ENCODE assay signal across 1 cellular context in genomic region chr21:45309541-45310381, GRCh38.
TF ChIP-seq lines count a peak whose summit lies in the region.

No MANE protein-coding gene starts in this region.

TF ChIP-seq in GM12878, 131 proteins besides CTCF, POLR2A, EP300 and RAD21 (continued from another document):
- TF ChIP-seq, protein P1, sequence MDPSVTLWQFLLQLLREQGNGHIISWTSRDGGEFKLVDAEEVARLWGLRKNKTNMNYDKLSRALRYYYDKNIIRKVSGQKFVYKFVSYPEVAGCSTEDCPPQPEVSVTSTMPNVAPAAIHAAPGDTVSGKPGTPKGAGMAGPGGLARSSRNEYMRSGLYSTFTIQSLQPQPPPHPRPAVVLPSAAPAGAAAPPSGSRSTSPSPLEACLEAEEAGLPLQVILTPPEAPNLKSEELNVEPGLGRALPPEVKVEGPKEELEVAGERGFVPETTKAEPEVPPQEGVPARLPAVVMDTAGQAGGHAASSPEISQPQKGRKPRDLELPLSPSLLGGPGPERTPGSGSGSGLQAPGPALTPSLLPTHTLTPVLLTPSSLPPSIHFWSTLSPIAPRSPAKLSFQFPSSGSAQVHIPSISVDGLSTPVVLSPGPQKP (IDR thresholded peaks at IDR 0.05; ENCODE audit: low read depth, low read length), result no peak
- TF ChIP-seq TCF3 (IDR thresholded peaks at IDR 0.05; ENCODE audit: borderline replicate concordance, insufficient read depth, low read depth, low read length), result 0 out of 2 replicates have a peak, but pooled peaks have one; percentile 64
- TF ChIP-seq, protein P2, sequence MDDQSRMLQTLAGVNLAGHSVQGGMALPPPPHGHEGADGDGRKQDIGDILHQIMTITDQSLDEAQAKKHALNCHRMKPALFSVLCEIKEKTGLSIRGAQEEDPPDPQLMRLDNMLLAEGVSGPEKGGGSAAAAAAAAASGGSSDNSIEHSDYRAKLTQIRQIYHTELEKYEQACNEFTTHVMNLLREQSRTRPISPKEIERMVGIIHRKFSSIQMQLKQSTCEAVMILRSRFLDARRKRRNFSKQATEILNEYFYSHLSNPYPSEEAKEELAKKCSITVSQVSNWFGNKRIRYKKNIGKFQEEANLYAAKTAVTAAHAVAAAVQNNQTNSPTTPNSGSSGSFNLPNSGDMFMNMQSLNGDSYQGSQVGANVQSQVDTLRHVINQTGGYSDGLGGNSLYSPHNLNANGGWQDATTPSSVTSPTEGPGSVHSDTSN (IDR thresholded peaks at IDR 0.05; ENCODE audit: insufficient replicate concordance, low read depth, low read length), result peak; percentile 65
